ENCODE assay signal across 13 cellular contexts in the genomic region with DNA sequence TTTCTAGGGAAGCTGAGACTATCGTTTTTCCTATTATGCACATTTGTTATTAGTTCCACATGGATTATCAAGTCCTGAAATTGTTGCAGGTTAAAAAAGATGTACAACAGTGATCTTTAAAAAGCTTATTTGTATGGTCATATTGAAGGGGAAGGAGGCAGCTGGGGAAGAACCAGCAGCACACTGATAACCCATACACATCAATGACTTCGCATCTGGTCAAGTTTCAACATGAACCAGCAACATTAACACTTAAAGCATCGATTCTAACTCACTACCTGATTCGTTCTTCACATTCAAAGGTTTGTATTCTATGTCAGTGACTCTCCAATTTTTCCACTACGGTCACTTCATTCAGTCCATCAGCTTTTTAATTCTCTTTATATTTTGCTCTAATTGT. TPM values are rescaled to one million over a fixed set of nuclear protein-coding genes. Genes with fewer than 3 reads are reported as not detected.
A peak's percentile ranks its signal among the peaks of the same experiment; 100 is the strongest.
DNase-seq lines count a peak whose midpoint lies in the region; ATAC-seq and TF ChIP-seq lines count a peak whose summit lies in the region.
"Had no signal": no experiment of that assay in that cellular context is flagged by ENCODE, and none has a peak within 500 bp of the region (broad histone marks: within the 10 kb centered on the region; RNA-seq: fewer than 3 reads in every experiment).

No MANE protein-coding gene starts in this region.

- H3K27me3 ChIP-seq in H7 (ENCODE audit: control insufficient read depth, insufficient read depth, low read length), result no peaks in the 10 kb centered on the region
- H3K27me3 ChIP-seq: BE2C had no signal

- H3K4me3 ChIP-seq in epithelial cell of esophagus (ENCODE audit: low read length) (no peak overlapping the region), H7 (ENCODE audit: insufficient read depth, low read depth, low read length) (no peak overlapping the region)
- H3K4me3 ChIP-seq: A549, HAP-1 had no signal

- DNase-seq in epithelial cell of esophagus (ENCODE audit: low read depth) (peak; percentile 32), H7 (no peak)
- DNase-seq: BE2C; CD4-positive, alpha-beta memory T cell; DMS79; GOT3; KG1 had no signal

- H3K36me3 ChIP-seq in H7 (replicated peaks; ENCODE audit: control insufficient read depth, insufficient read depth, low read length), result no peaks in the 10 kb centered on the region
- H3K36me3 ChIP-seq: BE2C, HAP-1 had no signal

- ATAC-seq in GM19351 (IDR thresholded peaks at IDR 0.05; ENCODE audit: unreplicated experiment), result peak; percentile 57
- peak; percentile 46 for ATAC-seq in HG02885 (IDR thresholded peaks at IDR 0.05; ENCODE audit: poor library complexity, unreplicated experiment)
- ATAC-seq in HG03045 (IDR thresholded peaks at IDR 0.05; ENCODE audit: unreplicated experiment), result no peak
- no peak for ATAC-seq in GM21619 (IDR thresholded peaks at IDR 0.05; ENCODE audit: unreplicated experiment)
- ATAC-seq: A549 had no signal

- no peak for TF ChIP-seq CTCF in epithelial cell of esophagus (IDR thresholded peaks at IDR 0.05; ENCODE audit: insufficient read depth, low read depth, low read length, missing control alignments)

RNA-seq across cellular contexts. Expression of gene NCEH1, which starts 56.4 kb away (rescaled TPM):
- total RNA-seq in H7 (2014; rRNA removed; shearing (Covaris generic)), result 2.7 and 3.9 TPM in 2 replicates

Comparison
In these comparisons a context has a peak if more than half of its experiments do, and no peak if none do; other contexts are left out.
1. ATAC-seq: peak in GM19351 (single experiment) and HG02885 (single experiment); none in HG03045 (single experiment) and GM21619 (single experiment).